ENCODE assay signal across 16 cellular contexts in the genomic region with DNA sequence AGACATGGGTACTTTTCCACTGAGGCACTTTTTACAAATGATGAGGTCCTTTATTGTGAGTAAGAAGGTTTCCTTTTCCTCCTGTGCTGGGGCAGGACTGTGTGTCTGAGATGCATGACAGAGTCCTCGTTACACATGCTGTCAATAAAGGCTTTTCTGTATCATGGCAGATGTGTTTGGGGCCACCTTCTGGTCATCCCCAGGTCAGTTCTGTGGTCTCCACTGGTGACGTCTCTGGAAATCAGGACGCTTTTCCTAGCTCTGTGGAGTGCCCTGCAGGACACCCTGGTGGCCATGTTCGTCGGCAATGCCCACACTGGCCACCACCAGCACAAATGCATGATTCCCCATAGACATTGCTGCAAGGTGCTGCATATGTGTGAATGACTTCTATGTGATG. TPM values are rescaled to one million over a fixed set of nuclear protein-coding genes. Genes with fewer than 3 reads are reported as not detected.
DNase-seq lines count a peak whose midpoint lies in the region; ATAC-seq, FAIRE-seq and TF ChIP-seq lines count a peak whose summit lies in the region.
"Had no signal": no experiment of that assay in that cellular context is flagged by ENCODE, and none has a peak within 500 bp of the region (broad histone marks: within the 10 kb centered on the region; RNA-seq: fewer than 3 reads in every experiment).

No MANE protein-coding gene starts in this region.

- H3K36me3 Mint-ChIP-seq in T-helper 17 cell (ENCODE audit: low read depth): no peaks in the 10 kb centered on the region

- H3K36me3 ChIP-seq in duodenal mucosa (ENCODE audit: control insufficient read depth in 1 of 2, insufficient read depth in 2 of 2, low read length in 2 of 2): peaks cover 0 to 3% of the 10 kb centered on the region in 2 donors
- H3K36me3 ChIP-seq in small intestine (ENCODE audit: control insufficient read depth in 2 of 2, insufficient read depth in 2 of 2, low read length in 2 of 2): no peaks in the 10 kb centered on the region
- H3K36me3 ChIP-seq in vagina: no peaks in the 10 kb centered on the region
- H3K36me3 ChIP-seq: ovary had no signal

- whole genome bisulfite sequencing in small intestine, 3 donors: 77 to 79% (median 77%) methylated on average over 5 of the region's 5 CpGs

- no peak for TF ChIP-seq CTCF in vagina (IDR thresholded peaks at IDR 0.05)

- H3K4me3 Mint-ChIP-seq in T-helper 17 cell: no peak overlapping the region
- H3K4me3 Mint-ChIP-seq: activated CD8-positive, alpha-beta T cell treated with anti-CD3 and anti-CD28 coated beads, Interleukin-2, amount 10 ng/mL, durations not matched to agents 7 days and 5 days; stimulated activated naive CD8-positive, alpha-beta T cell treated with anti-CD3 and anti-CD28 coated beads, Interleukin-15, amount 100 ng/mL, for 72 hours had no signal

- peaks cover 8% of the 10 kb centered on the region for H3K4me1 Mint-ChIP-seq in T-helper 17 cell

- intact Hi-C loops in vagina (cut with DNase I): no loop called here

- peaks cover 39 to 43% of the 10 kb centered on the region in 2 donors for H3K4me1 ChIP-seq in duodenal mucosa (ENCODE audit: control insufficient read depth in 1 of 2, insufficient read depth in 2 of 2, low read length in 2 of 2)
- peaks cover 2 to 17% of the 10 kb centered on the region in 2 donors for H3K4me1 ChIP-seq in small intestine (ENCODE audit: control insufficient read depth in 2 of 2, insufficient read depth in 1 of 2, low read depth in 1 of 2, low read length in 1 of 2)
- peaks cover 17% of the 10 kb centered on the region for H3K4me1 ChIP-seq in vagina

- peaks cover 31% of the 10 kb centered on the region for H3K27me3 Mint-ChIP-seq in T-helper 17 cell

- peak overlapping the region in 1 of 2 donors; percentile 51 for H3K9ac ChIP-seq in duodenal mucosa (ENCODE audit: low read depth in 1 of 2, low read length in 2 of 2)

- H3K4me3 ChIP-seq in duodenal mucosa (ENCODE audit: low read depth in 1 of 2, low read length in 2 of 2): peak overlapping the region; percentile 31 to 53
- H3K4me3 ChIP-seq in small intestine (ENCODE audit: low read depth in 1 of 2, low read length in 2 of 2): no peak overlapping the region
- no peak overlapping the region for H3K4me3 ChIP-seq in vagina
- H3K4me3 ChIP-seq: ovary had no signal

- DNase-seq in DMS53 (lab: John Stamatoyannopoulos, UW): peak; percentile 37
- DNase-seq in DMS53 treated with DMSO at 0.1 percent for 48 hours (lab: John Stamatoyannopoulos, UW; ENCODE audit: unreplicated experiment): no peak
- DNase-seq in OCI-M1 (lab: John Stamatoyannopoulos, UW): peak; percentile 83
- peak; percentile 38 for DNase-seq in small intestine
- DNase-seq in T-helper 17 cell: no peak
- DNase-seq in stimulated activated CD4-positive, alpha-beta T cell treated with anti-CD3 and anti-CD28 coated beads, Interleukin-1b, Interleukin-23, amount 100 ng/mL, for 48 hours: no peak
- DNase-seq in vagina (ENCODE audit: extremely low spot score in 2 of 2): no peak
- DNase-seq: activated CD8-positive, alpha-beta T cell treated with anti-CD3 and anti-CD28 coated beads, Interleukin-2, amount 10 ng/mL, durations not matched to agents 7 days and 5 days; amygdala; GF-D8; ovary; stimulated activated naive CD8-positive, alpha-beta T cell treated with anti-CD3 and anti-CD28 coated beads, Interleukin-15, amount 100 ng/mL, for 72 hours had no signal

- H3K9me3 ChIP-seq in duodenal mucosa (ENCODE audit: control insufficient read depth in 1 of 2, low read length in 2 of 2): no peaks in the 10 kb centered on the region
- no peaks in the 10 kb centered on the region for H3K9me3 ChIP-seq in small intestine (ENCODE audit: control insufficient read depth, low read depth)
- no peaks in the 10 kb centered on the region for H3K9me3 ChIP-seq in T-helper 17 cell (ENCODE audit: control insufficient read depth, low read length, poor library complexity, severe bottlenecking)
- H3K9me3 ChIP-seq in vagina: no peaks in the 10 kb centered on the region
- H3K9me3 ChIP-seq: ovary had no signal

- no peak for TF ChIP-seq POLR2A in vagina (IDR thresholded peaks at IDR 0.05)

- no peak for ATAC-seq in T-helper 17 cell
- ATAC-seq: activated CD8-positive, alpha-beta T cell treated with anti-CD3 and anti-CD28 coated beads, Interleukin-2, amount 10 ng/mL, durations not matched to agents 7 days and 5 days; stimulated activated naive CD8-positive, alpha-beta T cell treated with anti-CD3 and anti-CD28 coated beads, Interleukin-15, amount 100 ng/mL, for 72 hours had no signal

- peak overlapping the region; percentile 30 for H3K27ac ChIP-seq in duodenal mucosa (ENCODE audit: low read depth, low read length)
- H3K27ac ChIP-seq in small intestine (ENCODE audit: low read depth in 1 of 2, low read length in 1 of 2): peak overlapping the region; percentile 88 to 92
- no peak overlapping the region for H3K27ac ChIP-seq in vagina
- H3K27ac ChIP-seq: ovary had no signal

- no peak overlapping the region for H3K27ac Mint-ChIP-seq in T-helper 17 cell
- H3K27ac Mint-ChIP-seq: activated CD8-positive, alpha-beta T cell treated with anti-CD3 and anti-CD28 coated beads, Interleukin-2, amount 10 ng/mL, durations not matched to agents 7 days and 5 days; activated T-helper 2 cell treated with anti-CD3 and anti-CD28 coated beads, Interferon-gamma antibody, Interleukin-2, Interleukin-4, amounts not matched to agents 10 μg/mL and 5 μg/mL and 100 μg/mL, durations not matched to agents 14 hours and 24 hours and 36 hours; stimulated activated naive CD8-positive, alpha-beta T cell treated with anti-CD3 and anti-CD28 coated beads, Interleukin-15, amount 100 ng/mL, for 72 hours had no signal

- no peak for FAIRE-seq in small intestine (lab: Jason Lieb, UNC)
- FAIRE-seq: A204.1, keratinocyte had no signal

- H3K27me3 ChIP-seq in duodenal mucosa (ENCODE audit: control insufficient read depth in 1 of 2, insufficient read depth in 2 of 2, low read length in 2 of 2): no peaks in the 10 kb centered on the region
- peaks cover 0 to 3% of the 10 kb centered on the region in 2 donors for H3K27me3 ChIP-seq in small intestine (ENCODE audit: control insufficient read depth in 2 of 2, insufficient read depth in 2 of 2, low read length in 2 of 2)
- no peaks in the 10 kb centered on the region for H3K27me3 ChIP-seq in vagina
- H3K27me3 ChIP-seq: ovary had no signal

RNA-seq across cellular contexts. Expression of a gene that starts 2.8 kb away (rescaled TPM):
- polyA plus RNA-seq in small intestine: 100 to 1,000 TPM in 2 of 3 donors, 10 to 100 TPM in 1; 93.7 to 516 (median 230) TPM
- total RNA-seq in T-helper 17 cell (under 1 TPM; 0.22 to 0.39 TPM), vagina (5.9 TPM)

RNA-seq across cellular contexts. Expression of a gene that starts 48.6 kb away (rescaled TPM):
- polyA plus RNA-seq in small intestine: 100 to 1,000 TPM in 1 of 3 donors, 10 to 100 TPM in 2; 39.6 to 109 (median 59.2) TPM
- total RNA-seq in T-helper 17 cell (100 to 1,000 TPM; 156 to 198 TPM), vagina (68.8 TPM)

RNA-seq across cellular contexts. Expression of a gene that starts 54.9 kb away (rescaled TPM):
- polyA plus RNA-seq in small intestine: 100 to 1,000 TPM; 101 to 226 (median 138) TPM
- 10 to 100 TPM; 62.6 to 73.0 TPM for total RNA-seq in T-helper 17 cell
- total RNA-seq in vagina: 83.2 TPM

RNA-seq across cellular contexts. Expression of a gene that starts 55.2 kb away (rescaled TPM):
- 10 to 100 TPM in 1 of 3 donors, 1 to 10 TPM in 2; 7.6 to 13.7 (median 8.6) TPM for polyA plus RNA-seq in small intestine
- 1 to 10 TPM; 6.1 to 6.5 TPM for total RNA-seq in T-helper 17 cell
- 26.0 TPM for total RNA-seq in vagina

Comparison
In these comparisons a context has a peak if more than half of its experiments do, and no peak if none do; other contexts are left out.
1. DNase-seq: peak in DMS53 (single experiment), OCI-M1 (single experiment) and small intestine (single experiment); none in DMS53 treated with DMSO at 0.1 percent for 48 hours (single experiment), T-helper 17 cell (0 of 3), stimulated activated CD4-positive, alpha-beta T cell treated with anti-CD3 and anti-CD28 coated beads, Interleukin-1b, Interleukin-23, amount 100 ng/mL, for 48 hours (single experiment) and vagina (0 of 2).
2. H3K4me3 ChIP-seq: peak in duodenal mucosa (2 of 2); none in small intestine (0 of 2) and vagina (0 of 2).